Comparison of ENCODE assay signal across 8 cellular contexts in the genomic region with DNA sequence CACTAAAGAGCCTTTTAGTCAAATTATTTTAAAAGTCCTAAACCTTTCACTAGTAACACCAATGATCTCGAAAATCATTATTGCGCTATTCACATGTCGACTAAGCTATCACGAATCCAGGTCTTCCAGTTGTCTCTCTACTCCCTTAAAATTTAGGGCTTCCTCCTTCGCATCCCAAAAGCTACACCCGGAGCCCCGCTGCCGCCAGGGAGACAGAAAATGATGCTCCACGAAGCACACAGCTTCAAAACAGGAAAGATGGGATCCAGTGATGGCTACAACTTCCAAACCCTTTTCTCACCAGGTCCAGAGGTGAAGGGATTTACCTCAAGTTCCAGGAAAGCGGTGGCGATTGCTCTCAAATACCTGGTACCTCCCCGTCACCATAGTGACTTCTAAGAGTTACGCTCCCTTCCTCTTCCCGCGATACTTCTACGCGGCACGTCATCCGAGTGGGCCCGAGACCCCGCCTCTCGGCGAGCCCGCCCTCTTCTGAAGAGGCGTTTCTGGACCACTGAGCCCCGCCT. TPM values are rescaled to one million over a fixed set of nuclear protein-coding genes. Genes with fewer than 3 reads are reported as not detected.
DNase-seq lines count a peak whose midpoint lies in the region; TF ChIP-seq lines count a peak whose summit lies in the region.

A gene (minus strand): TSS at position 406 of the 527 bp plus-strand sequence. CDS start 14,625 bp downstream, outside the sequence.

- peak within 1 kb of the TSS; percentile 88 for H2AFZ ChIP-seq in MM.1S (ENCODE audit: low read length)

- DNase-seq in EH (ENCODE audit: low read depth) (peak; percentile 96), HAP-1 (ENCODE audit: low spot score in 2 of 2) (peak; percentile 95 to 96), MM.1S (peak; percentile 99), SIG-M5 (lab: John Stamatoyannopoulos, UW) (peak; percentile 46), activated gamma-delta T cell (lab: John Stamatoyannopoulos, UW) (peak; percentile 85), fibroblast of the aortic adventitia (ENCODE audit: low read depth) (peak; percentile 97)

- peak within 1 kb of the TSS; percentile 99 for H3K27ac Mint-ChIP-seq in nephron
- peak within 1 kb of the TSS; percentile 99 for H3K27ac Mint-ChIP-seq in stimulated activated naive CD8-positive, alpha-beta T cell treated with anti-CD3 and anti-CD28 coated beads, Interleukin-15, Interleukin-2, amounts not matched to agents 100 ng/mL and 50 ng/mL, for 24 hours

- H3K4me3 Mint-ChIP-seq in nephron = peak within 1 kb of the TSS; percentile 92 to 97 (median 96)
- H3K4me3 Mint-ChIP-seq in stimulated activated naive CD8-positive, alpha-beta T cell treated with anti-CD3 and anti-CD28 coated beads, Interleukin-15, Interleukin-2, amounts not matched to agents 100 ng/mL and 50 ng/mL, for 24 hours = peak within 1 kb of the TSS; percentile 97

- H3K9me2 ChIP-seq in MM.1S (replicated peaks; ENCODE audit: insufficient read depth, low read length) = no peaks in the 10 kb centered on the region

- no peaks in the 10 kb centered on the region for H3K36me3 Mint-ChIP-seq in nephron (ENCODE audit: low read depth)
- H3K36me3 Mint-ChIP-seq in stimulated activated naive CD8-positive, alpha-beta T cell treated with anti-CD3 and anti-CD28 coated beads, Interleukin-15, Interleukin-2, amounts not matched to agents 100 ng/mL and 50 ng/mL, for 24 hours (ENCODE audit: low read depth) = peaks cover 41% of the 10 kb centered on the region

- H3K4me1 Mint-ChIP-seq in nephron = peaks cover 41% of the 10 kb centered on the region
- H3K4me1 Mint-ChIP-seq in stimulated activated naive CD8-positive, alpha-beta T cell treated with anti-CD3 and anti-CD28 coated beads, Interleukin-15, Interleukin-2, amounts not matched to agents 100 ng/mL and 50 ng/mL, for 24 hours (ENCODE audit: low read depth) = peaks cover 52% of the 10 kb centered on the region

- H3K4me2 ChIP-seq in MM.1S (ENCODE audit: low read depth, low read length) = peak within 1 kb of the TSS; percentile 79

- H4K20me1 ChIP-seq in MM.1S (ENCODE audit: insufficient read depth, low read length) = peaks cover 17% of the 10 kb centered on the region

- H3K36me3 ChIP-seq in HAP-1 (replicated peaks) (peaks cover 29% of the 10 kb centered on the region), MM.1S (replicated peaks; ENCODE audit: insufficient read depth, low read length) (peaks cover 13% of the 10 kb centered on the region)

- H3K27me3 Mint-ChIP-seq in nephron (ENCODE audit: low read depth) = peaks cover 5% of the 10 kb centered on the region
- H3K27me3 Mint-ChIP-seq in stimulated activated naive CD8-positive, alpha-beta T cell treated with anti-CD3 and anti-CD28 coated beads, Interleukin-15, Interleukin-2, amounts not matched to agents 100 ng/mL and 50 ng/mL, for 24 hours = peaks cover 9% of the 10 kb centered on the region

- H3K9me3 ChIP-seq in HAP-1 (no peaks in the 10 kb centered on the region), MM.1S (replicated peaks; ENCODE audit: insufficient read depth, low read length) (no peaks in the 10 kb centered on the region)

- H3K79me2 ChIP-seq in MM.1S (ENCODE audit: low read length) = peaks cover 92% of the 10 kb centered on the region

- H3K27me3 ChIP-seq in HAP-1 (ENCODE audit: low read depth) (no peaks in the 10 kb centered on the region), MM.1S (replicated peaks; ENCODE audit: insufficient read depth, low read length) (no peaks in the 10 kb centered on the region)

- H3K4me3 ChIP-seq in HAP-1 (peak within 1 kb of the TSS; percentile 91), MM.1S (ENCODE audit: low read length) (peak within 1 kb of the TSS; percentile 89), fibroblast of the aortic adventitia (ENCODE audit: low read depth, low read length) (peak within 1 kb of the TSS; percentile 99)

- peaks cover 14% of the 10 kb centered on the region for H3F3A ChIP-seq in MM.1S (ENCODE audit: insufficient read depth, low read length)

- TF ChIP-seq CTCF in MM.1S (IDR thresholded peaks at IDR 0.05; ENCODE audit: low read length) (no peak), fibroblast of the aortic adventitia (IDR thresholded peaks at IDR 0.05; ENCODE audit: insufficient read depth, low read length) (peak; percentile 38), nephron (IDR thresholded peaks at IDR 0.05; ENCODE audit: unreplicated experiment in 3 of 3) (no peak)

- no peaks in the 10 kb centered on the region for H3K9me3 Mint-ChIP-seq in nephron
- no peaks in the 10 kb centered on the region for H3K9me3 Mint-ChIP-seq in stimulated activated naive CD8-positive, alpha-beta T cell treated with anti-CD3 and anti-CD28 coated beads, Interleukin-15, Interleukin-2, amounts not matched to agents 100 ng/mL and 50 ng/mL, for 24 hours

- H3K4me1 ChIP-seq in HAP-1 = peaks cover 4% of the 10 kb centered on the region
- peaks cover 16% of the 10 kb centered on the region for H3K4me1 ChIP-seq in MM.1S (ENCODE audit: low read length)

- peak within 1 kb of the TSS; percentile 91 for H3K27ac ChIP-seq in MM.1S (ENCODE audit: low read length)

- peak within 1 kb of the TSS; percentile 98 for H3K9ac ChIP-seq in MM.1S (ENCODE audit: low read length)

- in situ Hi-C loops in HAP-1 (cut with MboI; ENCODE audit: low sequenced_read_pairs) = no loop called here

RNA-seq across cellular contexts. Expression of the gene that starts here (rescaled TPM):
- total RNA-seq in fibroblast of the aortic adventitia (ENCODE audit: low replicate concordance) = 61.0 and 79.2 TPM in 2 replicates

Comparison
In these comparisons a context has a peak if more than half of its experiments do, and no peak if none do; other contexts are left out.
1. Peak in every context shown above with its lines: DNase-seq, H3K4me3 ChIP-seq and H3K27ac ChIP-seq.
2. DNase-seq: peak in every context shown above with its lines; median percentile 99 in MM.1S; 97 in fibroblast of the aortic adventitia; 96 in EH; 96 in HAP-1; 85 in activated gamma-delta T cell; 46 in SIG-M5.